Comparison of ENCODE assay signal across 27 cellular contexts in the genomic region with DNA sequence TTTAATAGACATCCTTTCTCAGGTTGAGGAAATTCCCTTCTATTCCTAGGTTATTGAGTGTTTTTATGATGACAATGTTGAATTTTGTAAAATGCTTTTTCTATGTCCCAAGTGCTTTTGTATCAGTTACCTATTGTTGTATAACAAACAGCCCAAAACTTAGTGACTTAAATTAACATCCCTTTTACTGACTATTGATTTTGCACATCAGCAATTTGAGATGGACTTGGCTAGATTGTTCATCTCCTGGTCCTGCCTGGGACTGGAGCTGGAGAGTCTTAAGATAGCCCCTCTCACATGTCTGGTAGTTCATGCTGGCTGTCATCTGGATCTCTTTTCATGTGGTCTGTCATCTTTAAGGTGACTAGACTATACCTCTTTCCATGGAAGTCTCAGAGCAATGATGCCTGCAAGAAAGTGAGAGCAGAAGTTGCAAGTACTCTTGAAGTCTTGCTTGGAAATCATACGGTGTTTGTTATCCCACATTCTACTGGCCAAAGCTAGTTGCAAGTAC.
"Had no signal": no experiment of that assay in that cellular context is flagged by ENCODE, and none has a peak within 500 bp of the region (broad histone marks: within the 10 kb centered on the region; RNA-seq: fewer than 3 reads in every experiment).

No MANE protein-coding gene starts in this region.

- ATAC-seq: esophagus mucosa; foreskin keratinocyte; gastroesophageal sphincter; heart left ventricle; left cardiac atrium; left lung; mucosa of descending colon; psoas muscle; right cardiac atrium; stimulated activated effector memory CD8-positive, alpha-beta T cell treated with anti-CD3 and anti-CD28 coated beads, Interleukin-12 subunit alpha, Interleukin-12 subunit beta, amount 100 ng/mL, for 72 hours had no signal

- H3K36me3 Mint-ChIP-seq: mesothelial cell of epicardium; naive B cell; stimulated activated effector memory CD8-positive, alpha-beta T cell treated with anti-CD3 and anti-CD28 coated beads, Interleukin-12 subunit alpha, Interleukin-12 subunit beta, amount 100 ng/mL, for 72 hours had no signal

- H3K36me3 ChIP-seq: gastroesophageal sphincter, heart left ventricle, left lung, sigmoid colon, stomach, thyroid gland had no signal

- H3K9me3 ChIP-seq: gastroesophageal sphincter, heart left ventricle, left lung, mucosa of descending colon, psoas muscle, sigmoid colon, stomach, thyroid gland had no signal

- H3K9me3 Mint-ChIP-seq: dendritic cell treated with granulocyte-macrophage colony-stimulating factor and Interleukin-4, amounts not matched to agents 40 ng/mL and 50 ng/mL, for 4 days; endodermal cell; mesothelial cell of epicardium; nephron progenitor cell; stimulated activated effector memory CD8-positive, alpha-beta T cell treated with anti-CD3 and anti-CD28 coated beads, Interleukin-12 subunit alpha, Interleukin-12 subunit beta, amount 100 ng/mL, for 72 hours had no signal

- H3K27ac ChIP-seq: epithelial cell of prostate, foreskin keratinocyte, gastroesophageal sphincter, heart left ventricle, hepatocyte, left lung, psoas muscle, sigmoid colon, stomach, thyroid gland had no signal

- H3K4me3 Mint-ChIP-seq: dendritic cell treated with granulocyte-macrophage colony-stimulating factor and Interleukin-4, amounts not matched to agents 40 ng/mL and 50 ng/mL, for 4 days; endodermal cell; mesothelial cell of epicardium; naive B cell; nephron progenitor cell; stimulated activated effector memory CD8-positive, alpha-beta T cell treated with anti-CD3 and anti-CD28 coated beads, Interleukin-12 subunit alpha, Interleukin-12 subunit beta, amount 100 ng/mL, for 72 hours had no signal

- DNase-seq: effector CD8-positive, alpha-beta T cell; endodermal cell; foreskin keratinocyte; heart left ventricle; left cardiac atrium; left lung; mesenchymal stem cell; mucosa of descending colon; naive B cell; nephron progenitor cell; nucleus accumbens; psoas muscle; right cardiac atrium; sigmoid colon; stimulated activated CD4-positive, alpha-beta T cell treated with anti-CD3 and anti-CD28 coated beads, Interleukin-2, amount 100 ng/mL, for 24 hours; stimulated activated CD4-positive, alpha-beta T cell treated with anti-CD3 and anti-CD28 coated beads, Interleukin-4, amount 100 ng/mL, for 24 hours; stimulated activated naive CD4-positive, alpha-beta T cell treated with Interleukin-2 at 50 U/mL for 16 hours; stomach; thyroid gland; trophoblast cell had no signal

- H3K27me3 ChIP-seq: heart left ventricle, hepatocyte, left lung, sigmoid colon, stomach, thyroid gland had no signal

- H3K27ac Mint-ChIP-seq: dendritic cell treated with granulocyte-macrophage colony-stimulating factor and Interleukin-4, amounts not matched to agents 40 ng/mL and 50 ng/mL, for 4 days; endodermal cell; mesothelial cell of epicardium; naive B cell; nephron progenitor cell; stimulated activated effector memory CD8-positive, alpha-beta T cell treated with anti-CD3 and anti-CD28 coated beads, Interleukin-12 subunit alpha, Interleukin-12 subunit beta, amount 100 ng/mL, for 72 hours had no signal

- H3K4me1 Mint-ChIP-seq: endodermal cell; mesothelial cell of epicardium; naive B cell; nephron progenitor cell; stimulated activated effector memory CD8-positive, alpha-beta T cell treated with anti-CD3 and anti-CD28 coated beads, Interleukin-12 subunit alpha, Interleukin-12 subunit beta, amount 100 ng/mL, for 72 hours had no signal

- H3K4me3 ChIP-seq: gastroesophageal sphincter, heart left ventricle, hepatocyte, left lung, mucosa of descending colon, psoas muscle, sigmoid colon, stomach, thyroid gland had no signal

- H3K4me1 ChIP-seq: foreskin keratinocyte, heart left ventricle, left lung, psoas muscle, stomach, thyroid gland had no signal
